In the genomic region with DNA sequence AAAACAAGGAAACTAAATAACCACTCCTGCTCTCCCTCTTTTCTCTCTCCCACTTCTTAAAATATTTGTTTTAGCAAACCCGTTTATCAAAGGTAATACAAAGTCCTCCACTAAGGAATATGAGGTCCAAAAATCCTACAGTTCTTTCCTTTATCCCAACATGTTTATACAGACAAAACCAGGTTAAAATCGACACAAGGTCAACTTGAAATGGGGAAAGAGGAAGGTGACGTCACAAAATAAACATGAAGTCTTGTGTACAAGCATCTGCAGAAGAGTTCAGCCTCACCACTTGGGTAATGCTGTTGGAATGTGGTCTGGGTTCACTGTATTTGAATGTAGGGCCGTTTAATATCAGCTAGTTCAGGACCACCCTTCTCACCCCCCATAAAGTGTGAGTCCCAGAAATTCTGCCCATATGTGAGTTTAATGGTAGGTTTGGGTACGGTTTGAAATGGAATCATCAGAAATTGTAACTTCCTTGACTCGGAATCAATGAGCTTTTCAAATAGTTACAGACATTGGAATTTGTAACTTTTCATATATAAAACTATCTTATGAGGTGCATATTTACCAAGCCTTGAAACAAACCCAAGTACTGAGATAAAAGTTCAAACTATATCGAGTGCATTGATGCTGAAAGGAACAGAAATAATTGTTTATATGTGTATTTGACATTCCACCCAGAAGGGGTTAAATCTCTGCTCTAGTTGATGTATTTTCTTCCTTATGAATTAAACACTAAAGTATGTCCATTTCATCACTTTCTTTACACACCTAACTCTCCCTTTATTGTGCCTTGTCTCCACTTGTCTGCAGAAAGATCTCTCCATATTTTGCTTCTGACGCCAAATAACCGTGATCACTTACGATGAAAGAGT, we compare ENCODE assay signal across 8 cellular contexts.
DNase-seq lines count a peak whose midpoint lies in the region; ATAC-seq and TF ChIP-seq lines count a peak whose summit lies in the region.

No MANE protein-coding gene starts in this region.

- H3K36me3 ChIP-seq in ascending aorta (no peaks in the 10 kb centered on the region), thoracic aorta (no peaks in the 10 kb centered on the region)

- DNase-seq in NCI-H748 (lab: John Stamatoyannopoulos, UW; ENCODE audit: unreplicated experiment) (peak; percentile 6), NCI-H748 treated with DMSO at 0.1 percent for 48 hours (lab: John Stamatoyannopoulos, UW) (no peak), ascending aorta (ENCODE audit: low spot score in 2 of 2) (no peak), iPS-NIHi7 (ENCODE audit: extremely low spot score) (peak; percentile 10), thoracic aorta (ENCODE audit: low spot score) (no peak), NCI-H1694 treated with DMSO at 0.1 percent for 48 hours (lab: John Stamatoyannopoulos, UW) (no peak)
- DNase-seq in stimulated activated naive CD8-positive, alpha-beta T cell treated with anti-CD3 and anti-CD28 coated beads, Interleukin-15, Interleukin-2, amounts not matched to agents 100 U/mL and 50 U/mL, for 24 hours, result no peak

- ATAC-seq in thoracic aorta (ENCODE audit: insufficient number of reproducible peaks, low FRiP score, low read depth), result peak; percentile 43
- ATAC-seq in stimulated activated naive CD8-positive, alpha-beta T cell treated with anti-CD3 and anti-CD28 coated beads, Interleukin-15, Interleukin-2, amounts not matched to agents 100 U/mL and 50 U/mL, for 24 hours, result no peak
- ATAC-seq in GM19397 (IDR thresholded peaks at IDR 0.05; ENCODE audit: unreplicated experiment), result no peak

- H3K27me3 ChIP-seq in ascending aorta, result no peaks in the 10 kb centered on the region
- no peaks in the 10 kb centered on the region for H3K27me3 ChIP-seq in thoracic aorta (replicated peaks; ENCODE audit: insufficient read depth)

- H3K27ac ChIP-seq in ascending aorta (peak overlapping the region; percentile 41 to 63), thoracic aorta (peak overlapping the region in 1 of 2 donors; percentile 58)

- no peak for TF ChIP-seq CTCF in ascending aorta (IDR thresholded peaks at IDR 0.05)
- TF ChIP-seq CTCF in thoracic aorta (IDR thresholded peaks at IDR 0.05), result no peak

- H3K4me1 ChIP-seq in ascending aorta (peaks cover 11 to 36% of the 10 kb centered on the region in 2 donors), thoracic aorta (ENCODE audit: control insufficient read depth in 1 of 2, low read depth in 2 of 2) (peaks cover 22 to 51% of the 10 kb centered on the region in 2 donors)

- intact Hi-C loops in ascending aorta (cut with DNase I), result no loop called here

- H3K9me3 ChIP-seq in ascending aorta (no peaks in the 10 kb centered on the region), thoracic aorta (no peaks in the 10 kb centered on the region)

- no peak overlapping the region for H3K4me3 ChIP-seq in ascending aorta
- H3K4me3 ChIP-seq in thoracic aorta, result no peak overlapping the region

Comparison
In these comparisons a context has a peak if more than half of its experiments do, and no peak if none do; other contexts are left out.
1. DNase-seq: peak in NCI-H748 (single experiment) and iPS-NIHi7 (single experiment); none in NCI-H748 treated with DMSO at 0.1 percent for 48 hours (single experiment), ascending aorta (0 of 2), thoracic aorta (single experiment), stimulated activated naive CD8-positive, alpha-beta T cell treated with anti-CD3 and anti-CD28 coated beads, Interleukin-15, Interleukin-2, amounts not matched to agents 100 U/mL and 50 U/mL, for 24 hours (single experiment) and NCI-H1694 treated with DMSO at 0.1 percent for 48 hours (single experiment).